Comparison of ENCODE assay signal across 8 cellular contexts in the genomic region with DNA sequence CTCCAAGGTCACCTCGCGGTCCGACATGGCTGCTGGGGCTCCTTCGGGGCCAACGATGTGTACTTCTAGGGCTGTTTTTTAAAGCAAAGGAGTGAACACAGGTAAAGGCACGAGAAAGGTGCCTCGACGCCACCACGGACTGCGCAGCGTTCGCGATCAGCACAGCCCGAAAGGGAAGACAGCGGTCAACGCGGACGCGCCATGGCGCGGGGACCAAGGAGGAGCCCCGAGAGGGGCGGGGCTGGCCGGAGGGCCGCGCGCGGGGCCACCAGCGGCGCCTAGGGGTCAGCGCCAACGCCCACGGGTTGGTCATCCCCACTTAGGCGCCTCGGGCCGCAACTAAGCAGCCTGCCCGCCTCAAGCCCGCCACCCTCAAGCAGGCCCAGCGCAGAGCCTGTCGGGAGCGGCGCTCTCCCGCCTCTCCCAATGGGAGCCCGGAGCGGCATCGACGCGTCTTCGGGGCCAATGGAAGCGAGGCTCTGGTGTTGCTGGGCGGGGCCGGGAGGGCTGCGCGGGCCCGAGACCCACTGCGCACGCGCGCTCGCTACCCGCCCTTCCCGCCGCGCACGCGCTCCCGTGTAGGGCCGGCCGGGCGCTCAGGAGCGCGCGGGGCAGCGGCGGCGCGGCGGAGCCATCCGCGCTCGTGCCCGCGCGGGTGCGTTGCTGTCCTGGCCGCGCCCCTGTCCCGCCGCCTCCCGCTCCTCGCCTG. TPM values are rescaled to one million over a fixed set of nuclear protein-coding genes. Genes with fewer than 3 reads are reported as not detected.
DNase-seq lines count a peak whose midpoint lies in the region; ATAC-seq and TF ChIP-seq lines count a peak whose summit lies in the region.

A gene with protein sequence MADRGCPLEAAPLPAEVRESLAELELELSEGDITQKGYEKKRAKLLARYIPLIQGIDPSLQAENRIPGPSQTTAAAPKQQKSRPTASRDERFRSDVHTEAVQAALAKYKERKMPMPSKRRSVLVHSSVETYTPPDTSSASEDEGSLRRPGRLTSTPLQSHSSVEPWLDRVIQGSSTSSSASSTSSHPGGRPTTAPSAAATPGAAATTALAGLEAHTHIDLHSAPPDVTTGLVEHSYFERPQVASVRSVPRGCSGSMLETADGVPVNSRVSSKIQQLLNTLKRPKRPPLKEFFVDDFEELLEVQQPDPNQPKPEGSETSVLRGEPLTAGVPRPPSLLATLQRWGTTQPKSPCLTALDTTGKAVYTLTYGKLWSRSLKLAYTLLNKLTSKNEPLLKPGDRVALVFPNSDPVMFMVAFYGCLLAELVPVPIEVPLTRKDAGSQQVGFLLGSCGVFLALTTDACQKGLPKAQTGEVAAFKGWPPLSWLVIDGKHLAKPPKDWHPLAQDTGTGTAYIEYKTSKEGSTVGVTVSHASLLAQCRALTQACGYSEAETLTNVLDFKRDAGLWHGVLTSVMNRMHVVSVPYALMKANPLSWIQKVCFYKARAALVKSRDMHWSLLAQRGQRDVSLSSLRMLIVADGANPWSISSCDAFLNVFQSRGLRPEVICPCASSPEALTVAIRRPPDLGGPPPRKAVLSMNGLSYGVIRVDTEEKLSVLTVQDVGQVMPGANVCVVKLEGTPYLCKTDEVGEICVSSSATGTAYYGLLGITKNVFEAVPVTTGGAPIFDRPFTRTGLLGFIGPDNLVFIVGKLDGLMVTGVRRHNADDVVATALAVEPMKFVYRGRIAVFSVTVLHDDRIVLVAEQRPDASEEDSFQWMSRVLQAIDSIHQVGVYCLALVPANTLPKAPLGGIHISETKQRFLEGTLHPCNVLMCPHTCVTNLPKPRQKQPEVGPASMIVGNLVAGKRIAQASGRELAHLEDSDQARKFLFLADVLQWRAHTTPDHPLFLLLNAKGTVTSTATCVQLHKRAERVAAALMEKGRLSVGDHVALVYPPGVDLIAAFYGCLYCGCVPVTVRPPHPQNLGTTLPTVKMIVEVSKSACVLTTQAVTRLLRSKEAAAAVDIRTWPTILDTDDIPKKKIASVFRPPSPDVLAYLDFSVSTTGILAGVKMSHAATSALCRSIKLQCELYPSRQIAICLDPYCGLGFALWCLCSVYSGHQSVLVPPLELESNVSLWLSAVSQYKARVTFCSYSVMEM (N-terminal part only) (plus strand): TSS at position 577 of the 709 bp plus-strand sequence. CDS start 241 bp downstream, outside the sequence.

- H3K27me3 ChIP-seq in mammary epithelial cell (ENCODE audit: insufficient read depth, low read length) (no peaks in the 10 kb centered on the region), iPS-20b (ENCODE audit: insufficient read depth, low read length) (no peaks in the 10 kb centered on the region)

- H3K4me1 ChIP-seq in mammary epithelial cell (ENCODE audit: insufficient read depth, low read length) (peaks cover 37% of the 10 kb centered on the region), iPS-20b (ENCODE audit: insufficient read depth, low read length) (peaks cover 7% of the 10 kb centered on the region; the same call in 1 of the 2 replicates)

- ATAC-seq in HG03175 (IDR thresholded peaks at IDR 0.05; ENCODE audit: unreplicated experiment), result peak; percentile 93

- H3K4me3 ChIP-seq in WI38 (ENCODE audit: low read depth, low read length), result peak within 1 kb of the TSS; percentile 91
- H3K4me3 ChIP-seq in mammary epithelial cell (replicated peaks in 1 of 3; ENCODE audit: insufficient read depth in 1 of 3, low read depth in 2 of 3, low read length in 3 of 3), result peak within 1 kb of the TSS; percentile 80 to 91 (median 84)
- H3K4me3 ChIP-seq in iPS-20b (ENCODE audit: low read length), result peak within 1 kb of the TSS; percentile 95
- H3K4me3 ChIP-seq in skin epidermis, result peak within 1 kb of the TSS; percentile 72 to 100 (median 98)

- H3K79me2 ChIP-seq in mammary epithelial cell (ENCODE audit: insufficient read depth, low read length), result peaks cover 76% of the 10 kb centered on the region

- TF ChIP-seq POLR2A in GM18951 (IDR thresholded peaks at IDR 0.05; ENCODE audit: extremely low read depth, insufficient read depth, insufficient read length), result peak; percentile 87

- dilution Hi-C loops in mammary epithelial cell (cut with HindIII; ENCODE audit: low sequenced_read_pairs), result no loop called here

- H2AFZ ChIP-seq in mammary epithelial cell (ENCODE audit: low read depth, low read length), result peak within 1 kb of the TSS; percentile 90

- DNase-seq in AG08395 (ENCODE audit: low spot score) (peak; percentile 100), NCI-H2227 treated with DMSO at 0.1 percent for 48 hours (lab: John Stamatoyannopoulos, UW) (peak; percentile 95), mammary epithelial cell (peak; percentile 97)

- H3K9me3 ChIP-seq in mammary epithelial cell (replicated peaks; ENCODE audit: insufficient read depth, low read length) (no peaks in the 10 kb centered on the region), iPS-20b (ENCODE audit: insufficient read depth, low read depth, low read length) (no peaks in the 10 kb centered on the region)

- no TSS peak for BruUV-seq in mammary epithelial cell (replicated peaks; lab: Mats Ljungman, UMichigan)

- H3K4me2 ChIP-seq in mammary epithelial cell (ENCODE audit: insufficient read depth, low read depth, low read length), result peak within 1 kb of the TSS; percentile 95

- intact Hi-C loops in mammary epithelial cell (cut with micrococcal nuclease), result loop anchor here (2.0 to 5.0 kb wide), 3 partner anchors 46 to 316 kb away; a partner anchor contains a TSS

- CTCF ChIA-PET in mammary epithelial cell (lab: Charles Lee; ENCODE audit: low non-redundant PET), result no interaction called here

- no CpG with 5 or more reads among the region's 91 CpGs for WGBS in mammary epithelial cell (ENCODE audit: low coverage, missing lambda C conversion rate)

- H3K27ac ChIP-seq in mammary epithelial cell (ENCODE audit: insufficient read depth, low read depth, low read length) (peak within 1 kb of the TSS; percentile 96), iPS-20b (ENCODE audit: low read length) (peak within 1 kb of the TSS; percentile 65), skin epidermis (peak within 1 kb of the TSS; percentile 82 to 99 (median 95))

- no peaks in the 10 kb centered on the region for H4K20me1 ChIP-seq in mammary epithelial cell (ENCODE audit: insufficient read depth, low read length)

- H3K9ac ChIP-seq in mammary epithelial cell (ENCODE audit: insufficient read depth, low read length), result peak within 1 kb of the TSS; percentile 75
- peak within 1 kb of the TSS; percentile 94 for H3K9ac ChIP-seq in iPS-20b (ENCODE audit: low read depth, low read length)

- in situ Hi-C loops in GM18951 (cut with MboI; ENCODE audit: low sequenced_read_pairs, unreplicated experiment), result no loop called here
- in situ Hi-C loops in mammary epithelial cell (cut with MboI; ENCODE audit: low sequenced_read_pairs in 2 of 2), result no loop called here

- H3K36me3 ChIP-seq in mammary epithelial cell (ENCODE audit: insufficient read depth, low read length), result peaks cover 6% of the 10 kb centered on the region
- H3K36me3 ChIP-seq in iPS-20b (ENCODE audit: insufficient read depth, low read depth, low read length), result peaks cover 27% of the 10 kb centered on the region; the same call in 1 of the 2 replicates

- TF ChIP-seq CTCF in WI38 (IDR thresholded peaks at IDR 0.05; ENCODE audit: low read depth, low read length), result no peak
- no peak for TF ChIP-seq CTCF in mammary epithelial cell (conservative IDR thresholded peaks at IDR 0.05 in 1 of 2, IDR thresholded peaks at IDR 0.05 in 1 of 2; ENCODE audit: extremely low read depth in 1 of 2, insufficient read depth in 1 of 2, low read depth in 1 of 2, low read length in 2 of 2)

RNA-seq across cellular contexts. Expression of the gene that starts here (rescaled TPM):
- 10 to 100 TPM; 49.5 to 51.3 TPM for total RNA-seq in mammary epithelial cell
- 29.3 TPM for polyA plus RNA-seq in mammary epithelial cell
- polyA minus RNA-seq in mammary epithelial cell, result 34.9 TPM

Comparison
In these comparisons a context has a peak if more than half of its experiments do, and no peak if none do; other contexts are left out.
1. Peak in every context shown above with its lines: DNase-seq, ATAC-seq, H3K4me3 ChIP-seq and H3K27ac ChIP-seq.